ENCODE assay signal across 15 cellular contexts in the genomic region with DNA sequence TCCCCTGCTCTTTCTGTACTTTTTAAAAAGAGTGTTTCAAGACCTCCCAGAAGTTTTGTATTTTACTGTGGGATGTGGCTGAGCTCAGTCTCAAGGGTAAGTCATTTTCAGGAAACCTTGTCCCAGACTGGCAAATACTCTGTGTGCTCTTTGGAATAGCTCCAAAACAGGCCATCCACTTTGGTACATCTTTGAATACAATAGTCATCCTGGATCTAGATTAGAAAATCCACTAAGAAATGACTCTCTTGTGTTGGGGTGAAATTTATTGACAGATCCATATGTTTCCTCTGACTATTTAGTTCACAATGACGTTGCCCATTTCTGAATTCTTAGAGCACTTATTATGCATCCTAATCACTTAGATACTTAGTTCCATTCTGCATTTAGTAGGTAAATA.
DNase-seq lines count a peak whose midpoint lies in the region; ATAC-seq, FAIRE-seq and TF ChIP-seq lines count a peak whose summit lies in the region.
"Had no signal": no experiment of that assay in that cellular context is flagged by ENCODE, and none has a peak within 500 bp of the region (broad histone marks: within the 10 kb centered on the region; RNA-seq: fewer than 3 reads in every experiment).

No MANE protein-coding gene starts in this region.

- DNase-seq in right atrium auricular region (ENCODE audit: low spot score) (no peak), left ventricle myocardium superior (no peak), NCI-H226 (peak; percentile 27), epithelial cell of prostate (ENCODE audit: low read depth, low spot score) (no peak), urothelium cell line (ENCODE audit: low spot score) (no peak), foreskin melanocyte (no peak), pancreas (no peak), NCI-H345 treated with DMSO at 0.1 percent for 48 hours (lab: John Stamatoyannopoulos, UW; ENCODE audit: unreplicated experiment) (no peak)
- DNase-seq: BE2C; CD4-positive, alpha-beta memory T cell; DMS79; NCI-H1092; NCI-H1694 treated with DMSO at 0.1 percent for 48 hours; NCI-H748 treated with DMSO at 0.1 percent for 48 hours had no signal

- H3K9me3 ChIP-seq in right atrium auricular region (no peaks in the 10 kb centered on the region), pancreas (no peaks in the 10 kb centered on the region)
- H3K9me3 ChIP-seq: BE2C had no signal

- FAIRE-seq in urothelium cell line (lab: Jason Lieb, UNC) = peak; percentile 5
- FAIRE-seq in pancreas (lab: Jason Lieb, UNC) = no peak
- FAIRE-seq: K562 had no signal

- WGBS in pancreas, 2 donors = 67 to 73% methylated on average over 1 of the region's 1 CpG

- intact Hi-C loops in left ventricle myocardium superior (cut with micrococcal nuclease) = no loop called here
- intact Hi-C loops in pancreas (cut with DNase I) = no loop called here

- no peak for ATAC-seq in left ventricle myocardium superior
- ATAC-seq in pancreas = no peak
- ATAC-seq: K562 had no signal

- no peaks in the 10 kb centered on the region for H3K36me3 ChIP-seq in right atrium auricular region
- no peaks in the 10 kb centered on the region for H3K36me3 ChIP-seq in pancreas
- H3K36me3 ChIP-seq: BE2C had no signal

- TF ChIP-seq CTCF in right atrium auricular region (IDR thresholded peaks at IDR 0.05) (no peak), pancreas (IDR thresholded peaks at IDR 0.05) (no peak)

- H3K4me1 ChIP-seq in right atrium auricular region (peaks cover 0 to 22% of the 10 kb centered on the region in 2 donors), pancreas (no peaks in the 10 kb centered on the region)

- H3K27me3 ChIP-seq in right atrium auricular region (no peaks in the 10 kb centered on the region), pancreas (no peaks in the 10 kb centered on the region)
- H3K27me3 ChIP-seq: BE2C had no signal

- peak overlapping the region; percentile 41 to 79 for H3K27ac ChIP-seq in right atrium auricular region
- peak overlapping the region; percentile 55 for H3K27ac ChIP-seq in epithelial cell of prostate
- no peak overlapping the region for H3K27ac ChIP-seq in pancreas

- H3K4me3 ChIP-seq in right atrium auricular region (no peak overlapping the region), pancreas (no peak overlapping the region)
- H3K4me3 ChIP-seq: K562 had no signal

Comparison
In these comparisons a context has a peak if more than half of its experiments do, and no peak if none do; other contexts are left out.
1. H3K27ac ChIP-seq: peak in right atrium auricular region (2 of 2) and epithelial cell of prostate (single experiment); none in pancreas (0 of 4).